ENCODE assay signal across 19 cellular contexts in genomic region chr14:47200740-47201139, GRCh38.
DNase-seq lines count a peak whose midpoint lies in the region; ATAC-seq and TF ChIP-seq lines count a peak whose summit lies in the region.
"Had no signal": no experiment of that assay in that cellular context is flagged by ENCODE, and none has a peak within 500 bp of the region (broad histone marks: within the 10 kb centered on the region; RNA-seq: fewer than 3 reads in every experiment).

No MANE protein-coding gene starts in this region.

- peak overlapping the region; percentile 17 for H2BK5ac ChIP-seq in neuronal stem cell (ENCODE audit: low read length)

- TF ChIP-seq EP300 in tibial nerve (IDR thresholded peaks at IDR 0.05), result no peak

- intact Hi-C loops in Right ventricle myocardium inferior (cut with DNase I), result no loop called here
- intact Hi-C loops in upper lobe of right lung (cut with DNase I), result no loop called here

- H2AFZ ChIP-seq in neuronal stem cell (ENCODE audit: low read length), result no peak overlapping the region
- H2AFZ ChIP-seq: GM23338 had no signal

- no peak overlapping the region for H2AK5ac ChIP-seq in neuronal stem cell (ENCODE audit: low read depth, low read length)

- H3K4me2 ChIP-seq in neuronal stem cell (ENCODE audit: insufficient read depth, low read length, poor library complexity, severe bottlenecking), result no peak overlapping the region
- H3K4me2 ChIP-seq: BLaER1 treated with 17β-estradiol and CSF1 and Interleukin-3, amounts not matched to agents 10 nM and 100 nM; GM23338 had no signal

- H3K4ac ChIP-seq in neuronal stem cell (ENCODE audit: low read length), result no peak overlapping the region

- ATAC-seq in Right ventricle myocardium inferior (no peak), upper lobe of right lung (no peak), GM21528 (IDR thresholded peaks at IDR 0.05; ENCODE audit: low FRiP score, unreplicated experiment) (no peak)
- ATAC-seq: GM12878, GM23338, HCT116 had no signal

- no peak overlapping the region for H4K8ac ChIP-seq in neuronal stem cell (ENCODE audit: low read depth, low read length)

- H3K4me1 ChIP-seq in right atrium auricular region, result no peaks in the 10 kb centered on the region
- no peaks in the 10 kb centered on the region for H3K4me1 ChIP-seq in neuronal stem cell (ENCODE audit: control insufficient read depth in 2 of 2, insufficient read depth in 1 of 2, low read depth in 1 of 2, low read length in 2 of 2)
- H3K4me1 ChIP-seq in upper lobe of right lung, result no peaks in the 10 kb centered on the region
- no peaks in the 10 kb centered on the region for H3K4me1 ChIP-seq in tibial nerve
- H3K4me1 ChIP-seq: BE2C; BLaER1 treated with 17β-estradiol and CSF1 and Interleukin-3, amounts not matched to agents 10 nM and 100 nM had no signal

- TF ChIP-seq POLR2A in tibial nerve (IDR thresholded peaks at IDR 0.05), result no peak

- H4K91ac ChIP-seq in neuronal stem cell (ENCODE audit: low read depth, low read length, poor library complexity), result no peak overlapping the region

- H3K9me3 ChIP-seq in right atrium auricular region, result no peaks in the 10 kb centered on the region
- H3K9me3 ChIP-seq in neuronal stem cell (replicated peaks in 1 of 2; ENCODE audit: control insufficient read depth in 2 of 2, insufficient read depth in 1 of 2, low read depth in 1 of 2, low read length in 2 of 2), result no peaks in the 10 kb centered on the region
- H3K9me3 ChIP-seq in upper lobe of right lung, result no peaks in the 10 kb centered on the region
- H3K9me3 ChIP-seq in tibial nerve, result no peaks in the 10 kb centered on the region
- H3K9me3 ChIP-seq: BE2C; BLaER1 treated with 17β-estradiol and CSF1 and Interleukin-3, amounts not matched to agents 10 nM and 100 nM had no signal

- H3K18ac ChIP-seq in neuronal stem cell (ENCODE audit: low read length), result no peak overlapping the region

- H3K9ac ChIP-seq in neuronal stem cell (ENCODE audit: low read depth, low read length, poor library complexity), result no peak overlapping the region
- H3K9ac ChIP-seq: BLaER1 treated with 17β-estradiol and CSF1 and Interleukin-3, amounts not matched to agents 10 nM and 100 nM had no signal

- no peak overlapping the region for H2BK120ac ChIP-seq in neuronal stem cell (ENCODE audit: low read depth, low read length)

- H3K36me3 ChIP-seq in right atrium auricular region (no peaks in the 10 kb centered on the region), neuronal stem cell (replicated peaks in 1 of 2; ENCODE audit: control insufficient read depth in 2 of 2, insufficient read depth in 2 of 2, low read length in 2 of 2) (no peaks in the 10 kb centered on the region), upper lobe of right lung (no peaks in the 10 kb centered on the region), tibial nerve (no peaks in the 10 kb centered on the region)
- H3K36me3 ChIP-seq: BE2C; BLaER1 treated with 17β-estradiol and CSF1 and Interleukin-3, amounts not matched to agents 10 nM and 100 nM had no signal

- no peak overlapping the region for H2BK15ac ChIP-seq in neuronal stem cell (ENCODE audit: low read length)

- H3K4me3 ChIP-seq in right atrium auricular region, result no peak overlapping the region
- H3K4me3 ChIP-seq in neuronal stem cell (ENCODE audit: low read length in 2 of 2), result no peak overlapping the region
- no peak overlapping the region for H3K4me3 ChIP-seq in upper lobe of right lung
- H3K4me3 ChIP-seq in tibial nerve, result no peak overlapping the region
- H3K4me3 ChIP-seq: BLaER1 treated with 17β-estradiol and CSF1 and Interleukin-3, amounts not matched to agents 10 nM and 100 nM; GM12878; GM23338 had no signal

- no peak for TF ChIP-seq CTCF in right atrium auricular region (IDR thresholded peaks at IDR 0.05)
- TF ChIP-seq CTCF in upper lobe of right lung (IDR thresholded peaks at IDR 0.05), result no peak
- TF ChIP-seq CTCF in tibial nerve (IDR thresholded peaks at IDR 0.05), result no peak

- H3K27ac ChIP-seq in right atrium auricular region (no peak overlapping the region), neuronal stem cell (replicated peaks; ENCODE audit: low read length) (no peak overlapping the region), upper lobe of right lung (no peak overlapping the region), tibial nerve (no peak overlapping the region)
- H3K27ac ChIP-seq: 22Rv1; BLaER1 treated with 17β-estradiol and CSF1 and Interleukin-3, amounts not matched to agents 10 nM and 100 nM had no signal

- no CpG with 5 or more reads among the region's 18 CpGs for WGBS in neuronal stem cell (ENCODE audit: extremely low coverage in 2 of 2, insufficient read length in 2 of 2, insufficient replicate concordance in 1 of 2), 2 donors
- WGBS in tibial nerve, 2 donors, result 96% methylated on average over 18 of the region's 18 CpGs

- DNase-seq in Right ventricle myocardium inferior (ENCODE audit: missing footprints), result peak; percentile 57
- no peak for DNase-seq in right atrium auricular region (ENCODE audit: low spot score)
- DNase-seq in neuronal stem cell (ENCODE audit: low spot score), result no peak
- DNase-seq in upper lobe of right lung, result peak; percentile 53
- no peak for DNase-seq in tibial nerve (ENCODE audit: low spot score in 2 of 2)
- DNase-seq in pons (ENCODE audit: low spot score), result no peak
- DNase-seq: BE2C; CD4-positive, alpha-beta T cell; DMS 273 treated with DMSO at 0.1 percent for 48 hours; DMS79; EL; GDM1; H9 had no signal

- H3K79me1 ChIP-seq in neuronal stem cell (ENCODE audit: low read depth, low read length), result no peaks in the 10 kb centered on the region

- H2BK12ac ChIP-seq in neuronal stem cell (ENCODE audit: low read length), result no peak overlapping the region

- H3K14ac ChIP-seq in neuronal stem cell (ENCODE audit: low read length), result peak overlapping the region; percentile 21

- H3K27me3 ChIP-seq in right atrium auricular region (no peaks in the 10 kb centered on the region), neuronal stem cell (ENCODE audit: control insufficient read depth in 3 of 3, insufficient read depth in 3 of 3, low read depth in 1 of 3, low read length in 3 of 3) (no peaks in the 10 kb centered on the region), upper lobe of right lung (no peaks in the 10 kb centered on the region), tibial nerve (no peaks in the 10 kb centered on the region)
- H3K27me3 ChIP-seq: BE2C; BLaER1 treated with 17β-estradiol and CSF1 and Interleukin-3, amounts not matched to agents 10 nM and 100 nM had no signal

- no peak overlapping the region for H3K23ac ChIP-seq in neuronal stem cell (ENCODE audit: low read depth, low read length, poor library complexity)

Comparison
In these comparisons a context has a peak if more than half of its experiments do, and no peak if none do; other contexts are left out.
1. DNase-seq: peak in Right ventricle myocardium inferior (single experiment) and upper lobe of right lung (single experiment); none in right atrium auricular region (single experiment), neuronal stem cell (single experiment), tibial nerve (0 of 2) and pons (single experiment).